Comparison of ENCODE assay signal across 8 cellular contexts in genomic region chr12:6963016-6963731, GRCh38. TPM values are rescaled to one million over a fixed set of nuclear protein-coding genes. Genes with fewer than 3 reads are reported as not detected.
DNase-seq lines count a peak whose midpoint lies in the region; ATAC-seq and TF ChIP-seq lines count a peak whose summit lies in the region.

No MANE protein-coding gene starts in this region.

- H3K36me3 ChIP-seq in SK-N-MC (ENCODE audit: insufficient read depth, low read length) (peaks cover 31% of the 10 kb centered on the region), tibial artery (peaks cover 28 to 39% (median 31%) of the 10 kb centered on the region in 3 donors)

- peak overlapping the region; percentile 100 for H3K27ac Mint-ChIP-seq in activated T-cell treated with anti-CD3 and anti-CD28 coated beads, Interleukin-2, amount 50 U/mL, for 24 hours

- intact Hi-C loops in tibial artery (cut with DNase I; ENCODE audit: low total_unique reads): no loop called here

- no peak for ATAC-seq in HG02610 (IDR thresholded peaks at IDR 0.05; ENCODE audit: unreplicated experiment)
- no peak for ATAC-seq in HG02973 (IDR thresholded peaks at IDR 0.05; ENCODE audit: unreplicated experiment)

- TF ChIP-seq CTCF in tibial artery (IDR thresholded peaks at IDR 0.05): no peak

- peak overlapping the region; percentile 31 for H3K4me3 Mint-ChIP-seq in activated T-cell treated with anti-CD3 and anti-CD28 coated beads, Interleukin-2, amount 50 U/mL, for 24 hours

- H3K9me3 Mint-ChIP-seq in activated T-cell treated with anti-CD3 and anti-CD28 coated beads, Interleukin-2, amount 50 U/mL, for 24 hours: no peaks in the 10 kb centered on the region

- DNase-seq in activated T-cell treated with anti-CD3 and anti-CD28 coated beads, Interleukin-2, amount 50 U/mL, for 24 hours: no peak
- DNase-seq in activated T-cell treated with anti-CD3 and anti-CD28 coated beads, Interleukin-2, amount 50 U/mL, for 48 hours: no peak
- DNase-seq in SK-N-MC (ENCODE audit: low read depth, low spot score): no peak
- DNase-seq in islet precursor cell: peak; percentile 95
- peak; percentile 18 to 70 for DNase-seq in tibial artery
- DNase-seq in A172 (ENCODE audit: low spot score): no peak

- H3K4me1 Mint-ChIP-seq in activated T-cell treated with anti-CD3 and anti-CD28 coated beads, Interleukin-2, amount 50 U/mL, for 24 hours (ENCODE audit: low read depth): peaks cover 91% of the 10 kb centered on the region

- peaks cover 87% of the 10 kb centered on the region for H3K36me3 Mint-ChIP-seq in activated T-cell treated with anti-CD3 and anti-CD28 coated beads, Interleukin-2, amount 50 U/mL, for 24 hours (ENCODE audit: low read depth)

- no peaks in the 10 kb centered on the region for H3K27me3 Mint-ChIP-seq in activated T-cell treated with anti-CD3 and anti-CD28 coated beads, Interleukin-2, amount 50 U/mL, for 24 hours

- peaks cover 0 to 37% (median 16%) of the 10 kb centered on the region in 4 donors for H3K4me1 ChIP-seq in tibial artery

- H3K9ac ChIP-seq in SK-N-MC (ENCODE audit: insufficient read length): peak overlapping the region; percentile 47

- H3K27me3 ChIP-seq in tibial artery: no peaks in the 10 kb centered on the region

- H3K4me3 ChIP-seq in SK-N-MC (no peak overlapping the region), tibial artery (no peak overlapping the region)

- H3K9me3 ChIP-seq in SK-N-MC (ENCODE audit: low read depth, low read length) (no peaks in the 10 kb centered on the region), tibial artery (no peaks in the 10 kb centered on the region)

- H3K27ac ChIP-seq in SK-N-MC: peak overlapping the region; percentile 94
- H3K27ac ChIP-seq in tibial artery: no peak overlapping the region

RNA-seq across cellular contexts. Expression of gene PHB2, which starts 7.3 kb away (rescaled TPM):
- total RNA-seq in A172 (2014; rRNA removed; shearing (Covaris generic)): 172 and 183 TPM in 2 replicates

RNA-seq across cellular contexts. Expression of gene EMG1, which starts 7.5 kb away (rescaled TPM):
- 42.6 and 50.5 TPM in 2 replicates for total RNA-seq in A172 (2014; rRNA removed; shearing (Covaris generic))

RNA-seq across cellular contexts. Expression of gene PTPN6, which starts 12.0 kb away (rescaled TPM):
- total RNA-seq in A172 (2014; rRNA removed; shearing (Covaris generic)): 0.31 and 0.48 TPM in 2 replicates

RNA-seq across cellular contexts. Expression of gene C12orf57, which starts 19.4 kb away (rescaled TPM):
- 1.8 TPM in 1 of 2 replicates, not detected in the other for total RNA-seq in A172 (2014; rRNA removed; shearing (Covaris generic))

RNA-seq across cellular contexts. Expression of gene RNU7-1, which starts 19.6 kb away (rescaled TPM):
- not detected in 2 replicates for total RNA-seq in A172 (2014; rRNA removed; shearing (Covaris generic))

Comparison
In these comparisons a context has a peak if more than half of its experiments do, and no peak if none do; other contexts are left out.
1. DNase-seq: peak in islet precursor cell (single experiment) and tibial artery (2 of 2); none in activated T-cell treated with anti-CD3 and anti-CD28 coated beads, Interleukin-2, amount 50 U/mL, for 24 hours (single experiment), activated T-cell treated with anti-CD3 and anti-CD28 coated beads, Interleukin-2, amount 50 U/mL, for 48 hours (0 of 2), SK-N-MC (single experiment) and A172 (single experiment).